ENCODE assay signal across 8 cellular contexts in genomic region chr17:58219007-58219788, GRCh38. TPM values are rescaled to one million over a fixed set of nuclear protein-coding genes. Genes with fewer than 3 reads are reported as not detected.
DNase-seq lines count a peak whose midpoint lies in the region; ATAC-seq and TF ChIP-seq lines count a peak whose summit lies in the region.

Gene MKS1 (minus strand): TSS chr17:58219255. CDS start chr17:58219230, 25 bp downstream.

- DNase-seq in AG20443 (ENCODE audit: low spot score) (peak; percentile 100), NCI-H226 (peak; percentile 90), activated B cell treated with CpG ODN at 0.5 μM for 24 hours (peak; percentile 91), caudate nucleus (lab: John Stamatoyannopoulos, UW) (peak; percentile 37 to 97 (median 90)), iris pigment epithelial cell (ENCODE audit: low read depth) (peak; percentile 87)
- DNase-seq in stimulated activated CD4-positive, alpha-beta T cell treated with anti-CD3 and anti-CD28 coated beads, Interleukin-12 subunit alpha, Interleukin-12 subunit beta, amount 100 ng/mL, for 24 hours (ENCODE audit: low read depth in 2 of 2), result peak; percentile 91 to 93

- no peaks in the 10 kb centered on the region for H3K9me3 Mint-ChIP-seq in activated B cell treated with CpG ODN at 0.5 μM for 24 hours

- ATAC-seq in GM19023 (IDR thresholded peaks at IDR 0.05; ENCODE audit: unreplicated experiment), result peak; percentile 96
- ATAC-seq in HG03196 (IDR thresholded peaks at IDR 0.05; ENCODE audit: unreplicated experiment), result peak; percentile 92
- peak; percentile 96 for ATAC-seq in activated B cell treated with CpG ODN at 0.5 μM for 24 hours (ENCODE audit: low read depth)

- peak within 1 kb of the TSS; percentile 96 for H3K27ac Mint-ChIP-seq in activated B cell treated with CpG ODN at 0.5 μM for 24 hours

- no peak for TF ChIP-seq CTCF in activated B cell treated with CpG ODN at 0.5 μM for 24 hours (IDR thresholded peaks at IDR 0.05)

- peak within 1 kb of the TSS; percentile 91 for H3K4me3 Mint-ChIP-seq in activated B cell treated with CpG ODN at 0.5 μM for 24 hours

- peaks cover 3% of the 10 kb centered on the region for H3K36me3 Mint-ChIP-seq in activated B cell treated with CpG ODN at 0.5 μM for 24 hours (ENCODE audit: low read depth)

- intact Hi-C loops in activated B cell treated with CpG ODN at 0.5 μM for 24 hours (cut with micrococcal nuclease), result loop anchor here (1.0 to 2.0 kb wide), 7 partner anchors 14 to 936 kb away; partner anchors contain the start of genes MRPS23, PRR11, RNF43 and SKA2

- peaks cover 43% of the 10 kb centered on the region for H3K4me1 Mint-ChIP-seq in activated B cell treated with CpG ODN at 0.5 μM for 24 hours

- CTCF ChIA-PET in activated B cell treated with CpG ODN at 0.5 μM for 24 hours (lab: Charles Lee), result interaction anchor here (1.4 to 1.9 kb wide), 4 partner anchors 14 to 33 kb away, joined by 3 to 8 read pairs (median 4); no protein-coding TSS in a partner anchor

- peaks cover 2% of the 10 kb centered on the region for H3K27me3 Mint-ChIP-seq in activated B cell treated with CpG ODN at 0.5 μM for 24 hours

- peak within 1 kb of the TSS; percentile 76 for H3K27ac ChIP-seq in caudate nucleus (ENCODE audit: low read depth, low read length)

- POLR2A ChIA-PET in activated B cell treated with CpG ODN at 0.5 μM for 24 hours (lab: Charles Lee), result interaction anchor here (0.7 to 3.3 kb wide), 13 partner anchors 11 to 412 kb away, joined by 3 to 19 read pairs (median 6); partner anchors contain the start of genes LPO, MRPS23 and SUPT4H1

RNA-seq across cellular contexts. Expression of gene MKS1, which starts in this region (rescaled TPM):
- 16.0 and 17.3 TPM in 2 replicates for total RNA-seq in activated B cell treated with CpG ODN at 0.5 μM for 24 hours

Comparison
In these comparisons a context has a peak if more than half of its experiments do, and no peak if none do; other contexts are left out.
1. Peak in every context shown above with its lines: DNase-seq, ATAC-seq and H3K27ac ChIP-seq.